Comparison of ENCODE assay signal across 20 cellular contexts in genomic region chr22:44142421-44143116, GRCh38. TPM values are rescaled to one million over a fixed set of nuclear protein-coding genes. Genes with fewer than 3 reads are reported as not detected.
"Had no signal": no experiment of that assay in that cellular context is flagged by ENCODE, and none has a peak within 500 bp of the region (broad histone marks: within the 10 kb centered on the region; RNA-seq: fewer than 3 reads in every experiment).

No MANE protein-coding gene starts in this region.

- H3K4me3 Mint-ChIP-seq: activated B cell treated with CpG ODN at 0.5 μM for 24 hours; activated CD4-positive, alpha-beta T cell treated with anti-CD3 and anti-CD28 coated beads, Interleukin-2, amount 10 ng/mL, durations not matched to agents 24 days and 14 days; activated CD8-positive, alpha-beta T cell treated with anti-CD3 and anti-CD28 coated beads, Interleukin-2, amount 10 ng/mL, durations not matched to agents 7 days and 5 days; activated naive CD4-positive, alpha-beta T cell treated with anti-CD3 and anti-CD28 coated beads, Interleukin-2, amount 50 U/mL, for 24 hours; natural killer cell treated with Interleukin-12 subunit alpha and Interleukin-12 subunit beta and Interleukin-15 and Interleukin-18, amount 100 ng/mL, for 72 hours; stimulated activated naive B cell treated with anti-CD40 and anti-IgM and Interleukin-4, amounts not matched to agents 10 μg/mL and 1 μg/mL and 100 μg/mL, for 72 hours had no signal

- DNase-seq: activated B cell treated with CpG ODN at 0.5 μM for 24 hours; activated CD4-positive, alpha-beta T cell treated with anti-CD3 and anti-CD28 coated beads, Interleukin-2, amount 10 ng/mL, durations not matched to agents 24 days and 14 days; activated CD8-positive, alpha-beta memory T cell treated with anti-CD3 and anti-CD28 coated beads, Interleukin-2, amount 50 U/mL, for 4 hours; activated CD8-positive, alpha-beta T cell treated with anti-CD3 and anti-CD28 coated beads, Interleukin-2, amount 10 ng/mL, durations not matched to agents 7 days and 5 days; activated effector memory CD4-positive, alpha-beta T cell treated with anti-CD3 and anti-CD28 coated beads, Interleukin-2, amount 50 U/mL, for 16 hours; activated T-cell treated with anti-CD3 and anti-CD28 coated beads, Interleukin-2, amount 50 U/mL, for 48 hours; mammary epithelial cell; mucosa of descending colon; psoas muscle; stimulated activated naive B cell treated with anti-CD40 and anti-IgM and Interleukin-4, amounts not matched to agents 10 μg/mL and 1 μg/mL and 100 μg/mL, for 72 hours; substantia nigra; T-helper 2 cell; trophoblast cell had no signal

- H3K27me3 ChIP-seq: adrenal gland, esophagus muscularis mucosa, hepatocyte had no signal

- H3K4me2 ChIP-seq: hepatocyte had no signal

- H3K27ac ChIP-seq: adrenal gland, esophagus muscularis mucosa, hepatocyte, psoas muscle had no signal

- H3K36me3 Mint-ChIP-seq: activated naive CD4-positive, alpha-beta T cell treated with anti-CD3 and anti-CD28 coated beads, Interleukin-2, amount 50 U/mL, for 24 hours; natural killer cell treated with Interleukin-12 subunit alpha and Interleukin-12 subunit beta and Interleukin-15 and Interleukin-18, amount 100 ng/mL, for 72 hours had no signal

- H3K79me2 ChIP-seq: hepatocyte had no signal

- H3K4me3 ChIP-seq: adrenal gland, esophagus muscularis mucosa, hepatocyte, mucosa of descending colon, psoas muscle had no signal

- H3K27ac Mint-ChIP-seq: activated B cell treated with CpG ODN at 0.5 μM for 24 hours; activated CD4-positive, alpha-beta T cell treated with anti-CD3 and anti-CD28 coated beads, Interleukin-2, amount 10 ng/mL, durations not matched to agents 24 days and 14 days; activated CD8-positive, alpha-beta T cell treated with anti-CD3 and anti-CD28 coated beads, Interleukin-2, amount 10 ng/mL, durations not matched to agents 7 days and 5 days; activated naive CD4-positive, alpha-beta T cell treated with anti-CD3 and anti-CD28 coated beads, Interleukin-2, amount 50 U/mL, for 24 hours; natural killer cell treated with Interleukin-12 subunit alpha and Interleukin-12 subunit beta and Interleukin-15 and Interleukin-18, amount 100 ng/mL, for 72 hours; stimulated activated naive B cell treated with anti-CD40 and anti-IgM and Interleukin-4, amounts not matched to agents 10 μg/mL and 1 μg/mL and 100 μg/mL, for 72 hours had no signal

- H3K4me1 Mint-ChIP-seq: activated CD4-positive, alpha-beta T cell treated with anti-CD3 and anti-CD28 coated beads, Interleukin-2, amount 10 ng/mL, durations not matched to agents 24 days and 14 days; activated naive CD4-positive, alpha-beta T cell treated with anti-CD3 and anti-CD28 coated beads, Interleukin-2, amount 50 U/mL, for 24 hours had no signal

- H3K4me1 ChIP-seq: adrenal gland, psoas muscle had no signal

- ATAC-seq: activated CD8-positive, alpha-beta T cell treated with anti-CD3 and anti-CD28 coated beads, Interleukin-2, amount 10 ng/mL, durations not matched to agents 7 days and 5 days; left lobe of liver; mucosa of descending colon; natural killer cell treated with Interleukin-12 subunit alpha and Interleukin-12 subunit beta and Interleukin-15 and Interleukin-18, amount 100 ng/mL, for 72 hours; stimulated activated naive B cell treated with anti-CD40 and anti-IgM and Interleukin-4, amounts not matched to agents 10 μg/mL and 1 μg/mL and 100 μg/mL, for 72 hours had no signal

- H3K9me3 Mint-ChIP-seq: activated B cell treated with CpG ODN at 0.5 μM for 24 hours; natural killer cell treated with Interleukin-12 subunit alpha and Interleukin-12 subunit beta and Interleukin-15 and Interleukin-18, amount 100 ng/mL, for 72 hours had no signal

- H2AFZ ChIP-seq: hepatocyte had no signal

- H3K27me3 Mint-ChIP-seq: activated B cell treated with CpG ODN at 0.5 μM for 24 hours; activated CD4-positive, alpha-beta T cell treated with anti-CD3 and anti-CD28 coated beads, Interleukin-2, amount 10 ng/mL, durations not matched to agents 24 days and 14 days; activated naive CD4-positive, alpha-beta T cell treated with anti-CD3 and anti-CD28 coated beads, Interleukin-2, amount 50 U/mL, for 24 hours; natural killer cell treated with Interleukin-12 subunit alpha and Interleukin-12 subunit beta and Interleukin-15 and Interleukin-18, amount 100 ng/mL, for 72 hours; stimulated activated naive B cell treated with anti-CD40 and anti-IgM and Interleukin-4, amounts not matched to agents 10 μg/mL and 1 μg/mL and 100 μg/mL, for 72 hours had no signal

- H3K9me3 ChIP-seq: adrenal gland, psoas muscle had no signal

RNA-seq across cellular contexts. Expression of gene PARVG, which starts 38.2 kb away (rescaled TPM):
- total RNA-seq: mammary epithelial cell had no signal
- polyA plus RNA-seq: keratinocyte, mammary epithelial cell had no signal
